31 cellular contexts compared by ENCODE assay signal in the genomic region with DNA sequence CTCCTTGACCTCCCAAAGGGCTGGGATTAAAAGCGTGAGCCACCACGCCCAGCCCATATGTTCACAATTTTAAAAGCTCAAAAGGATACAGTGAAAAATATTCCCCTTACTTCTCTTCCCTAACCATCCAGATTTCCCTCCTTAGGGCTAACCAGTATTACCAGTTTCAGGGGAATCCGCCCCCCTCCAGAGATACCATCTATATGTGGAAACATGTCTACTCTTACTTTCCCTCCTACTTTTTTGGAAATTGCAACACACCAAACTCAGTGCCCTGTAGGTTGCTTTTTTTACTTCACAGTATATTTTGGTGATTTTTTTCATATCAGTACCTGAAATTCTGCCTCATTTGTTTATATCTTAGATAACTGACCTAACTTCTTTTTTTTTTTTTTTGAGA. TPM values are rescaled to one million over a fixed set of nuclear protein-coding genes. Genes with fewer than 3 reads are reported as not detected.
"Had no signal": no experiment of that assay in that cellular context is flagged by ENCODE, and none has a peak within 500 bp of the region (broad histone marks: within the 10 kb centered on the region; RNA-seq: fewer than 3 reads in every experiment).

No MANE protein-coding gene starts in this region.

- H3K4me1 Mint-ChIP-seq: activated B cell treated with CpG ODN at 0.5 μM for 24 hours; activated CD8-positive, alpha-beta memory T cell treated with anti-CD3 and anti-CD28 coated beads, Interleukin-2, amount 10 ng/mL, durations not matched to agents 7 days and 5 days; brain had no signal

- DNase-seq: activated B cell treated with CpG ODN at 0.5 μM for 24 hours; activated CD8-positive, alpha-beta memory T cell treated with anti-CD3 and anti-CD28 coated beads, Interleukin-2, amount 10 ng/mL, durations not matched to agents 7 days and 5 days; activated CD8-positive, alpha-beta T cell treated with anti-CD3 and anti-CD28 coated beads, Interleukin-2, amount 10 ng/mL, durations not matched to agents 7 days and 5 days; activated naive CD4-positive, alpha-beta T cell treated with anti-CD3 and anti-CD28 coated beads for 36 hours; activated naive CD8-positive, alpha-beta T cell treated with anti-CD3 and anti-CD28 coated beads for 36 hours; activated T-cell treated with anti-CD3 and anti-CD28 coated beads for 4 hours; activated T-cell treated with anti-CD3 and anti-CD28 coated beads, Interleukin-2, amount 50 U/mL, for 72 hours; adrenal gland; aorta; dorsolateral prefrontal cortex; effector memory CD4-positive, alpha-beta T cell; foreskin fibroblast; heart left ventricle; hypothalamus; naive B cell; nucleus accumbens; pancreas; psoas muscle; stimulated activated CD4-positive, alpha-beta T cell treated with anti-CD3 and anti-CD28 coated beads, Interleukin-2, amount 100 ng/mL, for 24 hours; stimulated activated naive CD4-positive, alpha-beta T cell; T-helper 17 cell; T1000 had no signal

- H3K9me3 ChIP-seq: adrenal gland, heart left ventricle, pancreas, psoas muscle, tibial nerve, vagina had no signal

- H3K4me3 ChIP-seq: adrenal gland, coronary artery, dorsolateral prefrontal cortex, heart left ventricle, pancreas, psoas muscle, smooth muscle cell, tibial nerve, vagina had no signal

- H3K9me3 Mint-ChIP-seq: activated B cell treated with CpG ODN at 0.5 μM for 24 hours; activated naive CD4-positive, alpha-beta T cell treated with anti-CD3 and anti-CD28 coated beads for 36 hours; activated naive CD8-positive, alpha-beta T cell treated with anti-CD3 and anti-CD28 coated beads for 36 hours; activated T-cell treated with anti-CD3 and anti-CD28 coated beads, Interleukin-2, amount 50 U/mL, for 72 hours; brain; mesothelial cell of epicardium; naive B cell had no signal

- H3K27me3 ChIP-seq: adrenal gland, dorsolateral prefrontal cortex, heart left ventricle, pancreas, tibial nerve, vagina had no signal

- H3K4me1 ChIP-seq: adrenal gland, heart left ventricle, pancreas, psoas muscle, tibial nerve had no signal

- H3K27ac ChIP-seq: adrenal gland, coronary artery, dorsolateral prefrontal cortex, heart left ventricle, pancreas, psoas muscle, tibial nerve, vagina had no signal

- H3K27me3 Mint-ChIP-seq: activated B cell treated with CpG ODN at 0.5 μM for 24 hours; activated CD8-positive, alpha-beta memory T cell treated with anti-CD3 and anti-CD28 coated beads, Interleukin-2, amount 10 ng/mL, durations not matched to agents 7 days and 5 days; activated naive CD8-positive, alpha-beta T cell treated with anti-CD3 and anti-CD28 coated beads for 36 hours; brain; naive B cell; T-helper 17 cell had no signal

- H3K36me3 ChIP-seq: adrenal gland, pancreas had no signal

- ATAC-seq: activated CD8-positive, alpha-beta memory T cell treated with anti-CD3 and anti-CD28 coated beads, Interleukin-2, amount 10 ng/mL, durations not matched to agents 7 days and 5 days; activated CD8-positive, alpha-beta T cell treated with anti-CD3 and anti-CD28 coated beads, Interleukin-2, amount 10 ng/mL, durations not matched to agents 7 days and 5 days; activated T-cell treated with anti-CD3 and anti-CD28 coated beads, Interleukin-2, amount 50 U/mL, for 72 hours; heart left ventricle; pancreas; psoas muscle; T-helper 17 cell had no signal

- H3K4me3 Mint-ChIP-seq: activated B cell treated with CpG ODN at 0.5 μM for 24 hours; activated CD8-positive, alpha-beta memory T cell treated with anti-CD3 and anti-CD28 coated beads, Interleukin-2, amount 10 ng/mL, durations not matched to agents 7 days and 5 days; activated CD8-positive, alpha-beta T cell treated with anti-CD3 and anti-CD28 coated beads, Interleukin-2, amount 10 ng/mL, durations not matched to agents 7 days and 5 days; activated naive CD4-positive, alpha-beta T cell treated with anti-CD3 and anti-CD28 coated beads for 36 hours; activated naive CD8-positive, alpha-beta T cell treated with anti-CD3 and anti-CD28 coated beads for 36 hours; activated T-cell treated with anti-CD3 and anti-CD28 coated beads, Interleukin-2, amount 50 U/mL, for 72 hours; brain; mesothelial cell of epicardium; naive B cell; T-helper 17 cell had no signal

- H3K27ac Mint-ChIP-seq: activated B cell treated with CpG ODN at 0.5 μM for 24 hours; activated CD8-positive, alpha-beta memory T cell treated with anti-CD3 and anti-CD28 coated beads, Interleukin-2, amount 10 ng/mL, durations not matched to agents 7 days and 5 days; activated CD8-positive, alpha-beta T cell treated with anti-CD3 and anti-CD28 coated beads, Interleukin-2, amount 10 ng/mL, durations not matched to agents 7 days and 5 days; activated naive CD4-positive, alpha-beta T cell treated with anti-CD3 and anti-CD28 coated beads for 36 hours; activated naive CD8-positive, alpha-beta T cell treated with anti-CD3 and anti-CD28 coated beads for 36 hours; activated T-cell treated with anti-CD3 and anti-CD28 coated beads, Interleukin-2, amount 50 U/mL, for 72 hours; mesothelial cell of epicardium; T-helper 17 cell had no signal

RNA-seq across cellular contexts. Expression of gene TULP1, which starts 51.4 kb away (rescaled TPM):
- total RNA-seq: activated B cell treated with CpG ODN at 0.5 μM for 24 hours; activated CD8-positive, alpha-beta memory T cell treated with anti-CD3 and anti-CD28 coated beads, Interleukin-2, amount 10 ng/mL, durations not matched to agents 7 days and 5 days; activated CD8-positive, alpha-beta T cell treated with anti-CD3 and anti-CD28 coated beads, Interleukin-2, amount 10 ng/mL, durations not matched to agents 7 days and 5 days; activated naive CD4-positive, alpha-beta T cell treated with anti-CD3 and anti-CD28 coated beads for 36 hours; activated naive CD8-positive, alpha-beta T cell treated with anti-CD3 and anti-CD28 coated beads for 36 hours; activated T-cell treated with anti-CD3 and anti-CD28 coated beads, Interleukin-2, amount 50 U/mL, for 72 hours; adrenal gland; aorta; cardiac septum; heart left ventricle; kidney epithelial cell; pancreas; psoas muscle; T-helper 17 cell; vagina had no signal
- polyA plus RNA-seq: neural cell had no signal
